ENCODE assay signal across 32 cellular contexts in genomic region chr22:50516068-50516467, GRCh38. TPM values are rescaled to one million over a fixed set of nuclear protein-coding genes. Genes with fewer than 3 reads are reported as not detected.
"Had no signal": no experiment of that assay in that cellular context is flagged by ENCODE, and none has a peak within 500 bp of the region (broad histone marks: within the 10 kb centered on the region; RNA-seq: fewer than 3 reads in every experiment).

No MANE protein-coding gene starts in this region.

- H3K27me3 ChIP-seq: MG63 had no signal

- ATAC-seq: activated CD8-positive, alpha-beta memory T cell treated with anti-CD3 and anti-CD28 coated beads, Interleukin-2, amount 10 ng/mL, durations not matched to agents 7 days and 5 days; activated naive CD8-positive, alpha-beta T cell treated with anti-CD3 and anti-CD28 coated beads, Interleukin-2, amount 50 U/mL, for 24 hours had no signal

- H3K4me2 ChIP-seq: PC-9 had no signal

- H3K9me3 ChIP-seq: MG63 had no signal

- H2AFZ ChIP-seq: PC-9 had no signal

- H3K27ac ChIP-seq: PC-9, WERI-Rb-1 had no signal

- H3K4me3 ChIP-seq: MG63, PC-9 had no signal

- DNase-seq: activated CD4-positive, alpha-beta memory T cell treated with anti-CD3 and anti-CD28 coated beads, Interleukin-2, amount 10 ng/mL, durations not matched to agents 7 days and 5 days; activated CD4-positive, alpha-beta T cell treated with anti-CD3 and anti-CD28 coated beads for 1 hour; activated CD4-positive, alpha-beta T cell treated with anti-CD3 and anti-CD28 coated beads for 48 hours; activated CD4-positive, CD25-positive, alpha-beta regulatory T cell; activated CD8-positive, alpha-beta memory T cell treated with anti-CD3 and anti-CD28 coated beads for 24 hours; activated CD8-positive, alpha-beta memory T cell treated with anti-CD3 and anti-CD28 coated beads, Interleukin-2, amount 10 ng/mL, durations not matched to agents 7 days and 5 days; activated CD8-positive, alpha-beta memory T cell treated with anti-CD3 and anti-CD28 coated beads, Interleukin-2, amount 50 U/mL, for 48 hours; activated effector memory CD4-positive, alpha-beta T cell treated with Interleukin-2 at 50 U/mL for 16 hours; activated naive CD4-positive, alpha-beta T cell treated with anti-CD3 and anti-CD28 coated beads, Interleukin-2, amount 10 ng/mL, durations not matched to agents 7 days and 5 days; activated naive CD8-positive, alpha-beta T cell treated with anti-CD3 and anti-CD28 coated beads, Interleukin-2, amount 50 U/mL, for 24 hours; activated T-cell treated with anti-CD3 and anti-CD28 coated beads, Interleukin-2, amount 50 U/mL, for 48 hours; anterior cingulate cortex; central memory CD4-positive, alpha-beta T cell; Karpas-422; MG63; NCI-H1048; NCI-H1105 treated with DMSO at 0.1 percent for 48 hours; NCI-H1436; NCI-H1694 treated with DMSO at 0.1 percent for 48 hours; NCI-H2029; NCI-H2171; NCI-H510A; NCI-H526; NCI-H748 treated with DMSO at 0.1 percent for 48 hours; NK-92 treated with Interleukin-12 subunit alpha and Interleukin-12 subunit beta, amount 100 ng/mL, for 24 hours; PC-9; Right ventricle myocardium superior; SW 1271; T-helper 1 cell; T-helper 2 cell; T-helper 9 cell; WERI-Rb-1 had no signal

RNA-seq across cellular contexts. Expression of gene SCO2, which starts 9.3 kb away (rescaled TPM):
- total RNA-seq: Right ventricle myocardium superior had no signal

RNA-seq across cellular contexts. Expression of gene MIOX, which starts 29.4 kb away (rescaled TPM):
- total RNA-seq: Right ventricle myocardium superior had no signal
